In genomic region chr15:79515628-79516027, GRCh38 we compare ENCODE assay signal across 29 cellular contexts.
"Had no signal": no experiment of that assay in that cellular context is flagged by ENCODE, and none has a peak within 500 bp of the region (broad histone marks: within the 10 kb centered on the region; RNA-seq: fewer than 3 reads in every experiment).

No MANE protein-coding gene starts in this region.

- H3K27me3 ChIP-seq: neural progenitor cell, ovary, testis, tibial artery, transverse colon, upper lobe of right lung, uterus had no signal

- DNase-seq: naive thymus-derived CD4-positive, alpha-beta T cell; natural killer cell; occipital lobe; ovary; retina; right cardiac atrium; spleen; stimulated activated CD4-positive, alpha-beta T cell treated with anti-CD3 and anti-CD28 coated beads, Interleukin-12 subunit alpha, Interleukin-12 subunit beta, amount 100 ng/mL, for 4 hours; stimulated activated CD4-positive, alpha-beta T cell treated with anti-CD3 and anti-CD28 coated beads, Interleukin-1b, Interleukin-23, amount 100 ng/mL, for 48 hours; stimulated activated CD4-positive, alpha-beta T cell treated with anti-CD3 and anti-CD28 coated beads, Interleukin-4, amount 100 ng/mL, for 1 hour; stimulated activated CD4-positive, alpha-beta T cell treated with anti-CD3 and anti-CD28 coated beads, Interleukin-4, amount 100 ng/mL, for 4 hours; stimulated activated CD8-positive, alpha-beta memory T cell treated with anti-CD3 and anti-CD28 coated beads, Interleukin-4, amount 100 ng/mL, for 48 hours; stimulated activated naive CD4-positive, alpha-beta T cell; stimulated activated naive CD8-positive, alpha-beta T cell treated with anti-CD3 and anti-CD28 coated beads, Interleukin-15, amount 100 ng/mL, for 72 hours; stimulated activated naive CD8-positive, alpha-beta T cell treated with anti-CD3 and anti-CD28 coated beads, Interleukin-15, Interleukin-2, amounts not matched to agents 100 U/mL and 50 U/mL, for 24 hours; substantia nigra; testis; tibial artery; transverse colon; upper lobe of right lung; uterus had no signal

- H2AFZ ChIP-seq: neural progenitor cell, parathyroid adenoma had no signal

- H3K9ac ChIP-seq: neural progenitor cell, parathyroid adenoma had no signal

- H3K36me3 ChIP-seq: neural progenitor cell, ovary, prostate gland, spleen, suprapubic skin, tibial artery, transverse colon, upper lobe of right lung, uterus had no signal

- H3K27ac ChIP-seq: neural progenitor cell, ovary, parathyroid adenoma, prostate gland, skin epidermis, spleen, suprapubic skin, testis, tibial artery, transverse colon, upper lobe of right lung, uterus had no signal

- H3K4me1 ChIP-seq: parathyroid adenoma, prostate gland, spleen, suprapubic skin, testis, tibial artery, transverse colon, upper lobe of right lung, uterus had no signal

- H3K9me3 ChIP-seq: ovary, prostate gland, spleen, suprapubic skin, testis, tibial artery, transverse colon, upper lobe of right lung, uterus had no signal

- H3K79me2 ChIP-seq: parathyroid adenoma had no signal

- H3K4me3 ChIP-seq: neural progenitor cell, ovary, prostate gland, skin epidermis, smooth muscle cell, spleen, suprapubic skin, testis, tibial artery, transverse colon, upper lobe of right lung, uterus had no signal

- H3K4me2 ChIP-seq: neural progenitor cell, smooth muscle cell had no signal

- ATAC-seq: naive thymus-derived CD4-positive, alpha-beta T cell; natural killer cell; right cardiac atrium; sciatic nerve; stimulated activated memory B cell treated with anti-CD40 and anti-IgM and Interleukin-4, amounts not matched to agents 10 μg/mL and 1 μg/mL and 100 μg/mL, for 72 hours; stimulated activated naive CD8-positive, alpha-beta T cell treated with anti-CD3 and anti-CD28 coated beads, Interleukin-15, amount 100 ng/mL, for 72 hours; stimulated activated naive CD8-positive, alpha-beta T cell treated with anti-CD3 and anti-CD28 coated beads, Interleukin-15, Interleukin-2, amounts not matched to agents 100 U/mL and 50 U/mL, for 24 hours; upper lobe of right lung had no signal
